ENCODE assay signal across 33 cellular contexts in genomic region chr6:127083231-127084015, GRCh38. TPM values are rescaled to one million over a fixed set of nuclear protein-coding genes. Genes with fewer than 3 reads are reported as not detected.
"Had no signal": no experiment of that assay in that cellular context is flagged by ENCODE, and none has a peak within 500 bp of the region (broad histone marks: within the 10 kb centered on the region; RNA-seq: fewer than 3 reads in every experiment).

No MANE protein-coding gene starts in this region.

- H3K27ac ChIP-seq: WERI-Rb-1 had no signal

- H3K27me3 Mint-ChIP-seq: activated CD4-positive, alpha-beta memory T cell treated with anti-CD3 and anti-CD28 coated beads, Interleukin-2, amount 10 ng/mL, durations not matched to agents 7 days and 5 days; activated CD4-positive, alpha-beta T cell treated with anti-CD3 and anti-CD28 coated beads, Interleukin-2, amount 10 ng/mL, durations not matched to agents 7 days and 5 days; activated naive CD4-positive, alpha-beta T cell treated with anti-CD3 and anti-CD28 coated beads, Interleukin-2, amount 10 ng/mL, durations not matched to agents 7 days and 5 days; activated naive CD8-positive, alpha-beta T cell treated with anti-CD3 and anti-CD28 coated beads, Interleukin-2, amount 10 ng/mL, durations not matched to agents 7 days and 5 days; activated T-cell treated with anti-CD3 and anti-CD28 coated beads, Interleukin-2, amount 50 U/mL, for 24 hours had no signal

- H3K27ac Mint-ChIP-seq: activated CD4-positive, alpha-beta memory T cell treated with anti-CD3 and anti-CD28 coated beads, Interleukin-2, amount 10 ng/mL, durations not matched to agents 7 days and 5 days; activated CD4-positive, alpha-beta T cell treated with anti-CD3 and anti-CD28 coated beads for 36 hours; activated CD4-positive, alpha-beta T cell treated with anti-CD3 and anti-CD28 coated beads, Interleukin-2, amount 10 ng/mL, durations not matched to agents 7 days and 5 days; activated CD8-positive, alpha-beta memory T cell treated with anti-CD3 and anti-CD28 coated beads, Interleukin-2, amount 10 ng/mL, durations not matched to agents 7 days and 5 days; activated CD8-positive, alpha-beta T cell treated with anti-CD3 and anti-CD28 coated beads, Interleukin-2, amount 10 ng/mL, durations not matched to agents 7 days and 5 days; activated naive CD4-positive, alpha-beta T cell treated with anti-CD3 and anti-CD28 coated beads, Interleukin-2, amount 10 ng/mL, durations not matched to agents 7 days and 5 days; activated naive CD4-positive, alpha-beta T cell treated with anti-CD3 and anti-CD28 coated beads, Interleukin-2, amount 50 U/mL, for 24 hours; activated naive CD8-positive, alpha-beta T cell; activated naive CD8-positive, alpha-beta T cell treated with anti-CD3 and anti-CD28 coated beads, Interleukin-2, amount 10 ng/mL, durations not matched to agents 7 days and 5 days; activated naive CD8-positive, alpha-beta T cell treated with anti-CD3 and anti-CD28 coated beads, Interleukin-2, amount 50 U/mL, for 24 hours; activated T-cell treated with anti-CD3 and anti-CD28 coated beads, Interleukin-2, amount 50 U/mL, for 24 hours; activated T-helper 2 cell treated with anti-CD3 and anti-CD28 coated beads, Interferon-gamma antibody, Interleukin-2, Interleukin-4, amounts not matched to agents 10 μg/mL and 5 μg/mL and 100 μg/mL, durations not matched to agents 14 hours and 24 hours and 36 hours; T-helper 1 cell treated with Interleukin-12 subunit alpha and Interleukin-12 subunit beta and Interleukin-4 antibody, amounts not matched to agents 30 μg/mL and 1 μg/mL, for 36 hours; T-helper 2 cell treated with Interferon-gamma antibody and Interleukin-4, amounts not matched to agents 5 μg/mL and 100 μg/mL, for 36 hours; WTC11 had no signal

- H3K9me3 Mint-ChIP-seq: activated CD4-positive, alpha-beta memory T cell treated with anti-CD3 and anti-CD28 coated beads, Interleukin-2, amount 10 ng/mL, durations not matched to agents 7 days and 5 days; activated CD4-positive, alpha-beta T cell treated with anti-CD3 and anti-CD28 coated beads, Interleukin-2, amount 10 ng/mL, durations not matched to agents 7 days and 5 days; activated naive CD4-positive, alpha-beta T cell treated with anti-CD3 and anti-CD28 coated beads, Interleukin-2, amount 10 ng/mL, durations not matched to agents 7 days and 5 days; activated naive CD4-positive, alpha-beta T cell treated with anti-CD3 and anti-CD28 coated beads, Interleukin-2, amount 50 U/mL, for 24 hours; activated naive CD8-positive, alpha-beta T cell treated with anti-CD3 and anti-CD28 coated beads, Interleukin-2, amount 10 ng/mL, durations not matched to agents 7 days and 5 days; activated naive CD8-positive, alpha-beta T cell treated with anti-CD3 and anti-CD28 coated beads, Interleukin-2, amount 50 U/mL, for 24 hours; activated T-cell treated with anti-CD3 and anti-CD28 coated beads, Interleukin-2, amount 50 U/mL, for 24 hours; activated T-helper 2 cell treated with anti-CD3 and anti-CD28 coated beads, Interferon-gamma antibody, Interleukin-2, Interleukin-4, amounts not matched to agents 10 μg/mL and 5 μg/mL and 100 μg/mL, durations not matched to agents 14 hours and 24 hours and 36 hours; brain; T-helper 1 cell treated with Interleukin-12 subunit alpha and Interleukin-12 subunit beta and Interleukin-4 antibody, amounts not matched to agents 30 μg/mL and 1 μg/mL, for 36 hours; T-helper 2 cell treated with Interferon-gamma antibody and Interleukin-4, amounts not matched to agents 5 μg/mL and 100 μg/mL, for 36 hours had no signal

- DNase-seq: activated CD4-positive, alpha-beta memory T cell treated with anti-CD3 and anti-CD28 coated beads, Interleukin-2, amount 10 ng/mL, durations not matched to agents 7 days and 5 days; activated CD4-positive, alpha-beta T cell treated with anti-CD3 and anti-CD28 coated beads for 1 hour; activated CD4-positive, alpha-beta T cell treated with anti-CD3 and anti-CD28 coated beads for 36 hours; activated CD4-positive, alpha-beta T cell treated with anti-CD3 and anti-CD28 coated beads for 48 hours; activated CD4-positive, alpha-beta T cell treated with anti-CD3 and anti-CD28 coated beads, Interleukin-2, amount 10 ng/mL, durations not matched to agents 7 days and 5 days; activated CD4-positive, alpha-beta T cell treated with anti-CD3 and anti-CD28 coated beads, Interleukin-2, amount 50 U/mL, for 48 hours; activated CD4-positive, CD25-positive, alpha-beta regulatory T cell; activated CD8-positive, alpha-beta memory T cell treated with anti-CD3 and anti-CD28 coated beads for 24 hours; activated CD8-positive, alpha-beta memory T cell treated with anti-CD3 and anti-CD28 coated beads, Interleukin-2, amount 10 ng/mL, durations not matched to agents 7 days and 5 days; activated CD8-positive, alpha-beta memory T cell treated with anti-CD3 and anti-CD28 coated beads, Interleukin-2, amount 50 U/mL, for 48 hours; activated CD8-positive, alpha-beta T cell treated with anti-CD3 and anti-CD28 coated beads, Interleukin-2, amount 10 ng/mL, durations not matched to agents 7 days and 5 days; activated effector memory CD4-positive, alpha-beta T cell treated with Interleukin-2 at 50 U/mL for 16 hours; activated gamma-delta T cell; activated naive CD4-positive, alpha-beta T cell treated with anti-CD3 and anti-CD28 coated beads, Interleukin-2, amount 10 ng/mL, durations not matched to agents 7 days and 5 days; activated naive CD4-positive, alpha-beta T cell treated with Interleukin-2 at 50 U/mL for 16 hours; activated naive CD8-positive, alpha-beta T cell treated with anti-CD3 and anti-CD28 coated beads, Interleukin-2, amount 10 ng/mL, durations not matched to agents 7 days and 5 days; activated naive CD8-positive, alpha-beta T cell treated with anti-CD3 and anti-CD28 coated beads, Interleukin-2, amount 50 U/mL, for 24 hours; activated T-cell treated with anti-CD3 and anti-CD28 coated beads, Interleukin-2, amount 50 U/mL, for 24 hours; activated T-cell treated with anti-CD3 and anti-CD28 coated beads, Interleukin-2, amount 50 U/mL, for 48 hours; amniotic stem cell; aorta; central memory CD4-positive, alpha-beta T cell; T-helper 1 cell; T-helper 2 cell; T-helper 9 cell; WERI-Rb-1 had no signal

- H3K4me3 Mint-ChIP-seq: activated CD4-positive, alpha-beta memory T cell treated with anti-CD3 and anti-CD28 coated beads, Interleukin-2, amount 10 ng/mL, durations not matched to agents 7 days and 5 days; activated CD4-positive, alpha-beta T cell treated with anti-CD3 and anti-CD28 coated beads for 36 hours; activated CD4-positive, alpha-beta T cell treated with anti-CD3 and anti-CD28 coated beads, Interleukin-2, amount 10 ng/mL, durations not matched to agents 7 days and 5 days; activated CD8-positive, alpha-beta memory T cell treated with anti-CD3 and anti-CD28 coated beads, Interleukin-2, amount 10 ng/mL, durations not matched to agents 7 days and 5 days; activated CD8-positive, alpha-beta T cell treated with anti-CD3 and anti-CD28 coated beads, Interleukin-2, amount 10 ng/mL, durations not matched to agents 7 days and 5 days; activated naive CD4-positive, alpha-beta T cell treated with anti-CD3 and anti-CD28 coated beads, Interleukin-2, amount 10 ng/mL, durations not matched to agents 7 days and 5 days; activated naive CD4-positive, alpha-beta T cell treated with anti-CD3 and anti-CD28 coated beads, Interleukin-2, amount 50 U/mL, for 24 hours; activated naive CD8-positive, alpha-beta T cell; activated naive CD8-positive, alpha-beta T cell treated with anti-CD3 and anti-CD28 coated beads, Interleukin-2, amount 10 ng/mL, durations not matched to agents 7 days and 5 days; activated naive CD8-positive, alpha-beta T cell treated with anti-CD3 and anti-CD28 coated beads, Interleukin-2, amount 50 U/mL, for 24 hours; activated T-cell treated with anti-CD3 and anti-CD28 coated beads, Interleukin-2, amount 50 U/mL, for 24 hours; brain; T-helper 1 cell treated with Interleukin-12 subunit alpha and Interleukin-12 subunit beta and Interleukin-4 antibody, amounts not matched to agents 30 μg/mL and 1 μg/mL, for 36 hours; T-helper 2 cell treated with Interferon-gamma antibody and Interleukin-4, amounts not matched to agents 5 μg/mL and 100 μg/mL, for 36 hours; WTC11 had no signal

- H3K4me1 Mint-ChIP-seq: activated CD4-positive, alpha-beta memory T cell treated with anti-CD3 and anti-CD28 coated beads, Interleukin-2, amount 10 ng/mL, durations not matched to agents 7 days and 5 days; activated CD4-positive, alpha-beta T cell treated with anti-CD3 and anti-CD28 coated beads for 36 hours; activated CD4-positive, alpha-beta T cell treated with anti-CD3 and anti-CD28 coated beads, Interleukin-2, amount 10 ng/mL, durations not matched to agents 7 days and 5 days; activated CD8-positive, alpha-beta memory T cell treated with anti-CD3 and anti-CD28 coated beads, Interleukin-2, amount 10 ng/mL, durations not matched to agents 7 days and 5 days; activated naive CD4-positive, alpha-beta T cell treated with anti-CD3 and anti-CD28 coated beads, Interleukin-2, amount 10 ng/mL, durations not matched to agents 7 days and 5 days; activated naive CD4-positive, alpha-beta T cell treated with anti-CD3 and anti-CD28 coated beads, Interleukin-2, amount 50 U/mL, for 24 hours; activated naive CD8-positive, alpha-beta T cell treated with anti-CD3 and anti-CD28 coated beads, Interleukin-2, amount 10 ng/mL, durations not matched to agents 7 days and 5 days; activated naive CD8-positive, alpha-beta T cell treated with anti-CD3 and anti-CD28 coated beads, Interleukin-2, amount 50 U/mL, for 24 hours; brain; WTC11 had no signal

- H3K36me3 ChIP-seq: WERI-Rb-1 had no signal

- H3K36me3 Mint-ChIP-seq: activated CD8-positive, alpha-beta memory T cell treated with anti-CD3 and anti-CD28 coated beads, Interleukin-2, amount 10 ng/mL, durations not matched to agents 7 days and 5 days; activated naive CD4-positive, alpha-beta T cell treated with anti-CD3 and anti-CD28 coated beads, Interleukin-2, amount 10 ng/mL, durations not matched to agents 7 days and 5 days; activated naive CD4-positive, alpha-beta T cell treated with anti-CD3 and anti-CD28 coated beads, Interleukin-2, amount 50 U/mL, for 24 hours; activated naive CD8-positive, alpha-beta T cell; activated naive CD8-positive, alpha-beta T cell treated with anti-CD3 and anti-CD28 coated beads, Interleukin-2, amount 10 ng/mL, durations not matched to agents 7 days and 5 days; brain; WTC11 had no signal

RNA-seq across cellular contexts. Expression of gene RSPO3, which starts 35.0 kb away (rescaled TPM):
- total RNA-seq: activated CD4-positive, alpha-beta memory T cell treated with anti-CD3 and anti-CD28 coated beads, Interleukin-2, amount 10 ng/mL, durations not matched to agents 7 days and 5 days; activated CD4-positive, alpha-beta T cell treated with anti-CD3 and anti-CD28 coated beads for 36 hours; activated CD4-positive, alpha-beta T cell treated with anti-CD3 and anti-CD28 coated beads, Interleukin-2, amount 10 ng/mL, durations not matched to agents 7 days and 5 days; activated CD8-positive, alpha-beta memory T cell treated with anti-CD3 and anti-CD28 coated beads, Interleukin-2, amount 10 ng/mL, durations not matched to agents 7 days and 5 days; activated CD8-positive, alpha-beta T cell treated with anti-CD3 and anti-CD28 coated beads, Interleukin-2, amount 10 ng/mL, durations not matched to agents 7 days and 5 days; activated naive CD8-positive, alpha-beta T cell treated with anti-CD3 and anti-CD28 coated beads, Interleukin-2, amount 10 ng/mL, durations not matched to agents 7 days and 5 days; activated T-helper 2 cell treated with anti-CD3 and anti-CD28 coated beads, Interferon-gamma antibody, Interleukin-2, Interleukin-4, amounts not matched to agents 10 μg/mL and 5 μg/mL and 100 μg/mL, durations not matched to agents 14 hours and 24 hours and 36 hours; WTC11 had no signal
